Comparison of ENCODE assay signal across 1 cellular context in genomic region chr15:66356069-66356358, GRCh38.
TF ChIP-seq lines count a peak whose summit lies in the region.

No MANE protein-coding gene starts in this region.

TF ChIP-seq in HepG2, 621 proteins besides CTCF, POLR2A, EP300 and RAD21:
- TF ChIP-seq HMG20A (CRISPR knock-in tag; IDR thresholded peaks at IDR 0.05; ENCODE audit: borderline replicate concordance) (no peak), PAX8 (CRISPR knock-in tag; IDR thresholded peaks at IDR 0.05; ENCODE audit: borderline replicate concordance) (0 out of 2 replicates have a peak, but pooled peaks have one; percentile 23)
TF ChIP-seq in HepG2: peak in this region for 1.
